ENCODE assay signal across 1 cellular context in genomic region chr17:28993645-28994426, GRCh38.
TF ChIP-seq lines count a peak whose summit lies in the region.

No MANE protein-coding gene starts in this region.

TF ChIP-seq in HepG2, 621 proteins besides CTCF, POLR2A, EP300 and RAD21 (continued from another document and continues in another):
- no peak for TF ChIP-seq ZNF318 (CRISPR knock-in tag; IDR thresholded peaks at IDR 0.05)
- TF ChIP-seq POLR2AphosphoS2 (IDR thresholded peaks at IDR 0.05; ENCODE audit: low read depth, low read length), result no peak
- peak; percentile 8; the same call in 1 of the 2 replicates for TF ChIP-seq NRL (CRISPR knock-in tag; IDR thresholded peaks at IDR 0.05; ENCODE audit: borderline replicate concordance)
- TF ChIP-seq MXD1 (CRISPR knock-in tag; IDR thresholded peaks at IDR 0.05), result peak; percentile 15; the same call in 1 of the 2 replicates
- no peak for TF ChIP-seq ZNF709 (CRISPR knock-in tag; IDR thresholded peaks at IDR 0.05)
- TF ChIP-seq ZNF143 (CRISPR knock-in tag; IDR thresholded peaks at IDR 0.05), result no peak
- no peak for TF ChIP-seq GPBP1L1 (CRISPR knock-in tag; IDR thresholded peaks at IDR 0.05)
- 0 out of 2 replicates have a peak, but pooled peaks have one; percentile 33 for TF ChIP-seq NR2F2 (IDR thresholded peaks at IDR 0.05; ENCODE audit: borderline replicate concordance, low read depth)
- TF ChIP-seq RBM39 (IDR thresholded peaks at IDR 0.05; ENCODE audit: low read depth, low read length, poor library complexity, severe bottlenecking), result no peak
- no peak for TF ChIP-seq ZNF784 (CRISPR knock-in tag; IDR thresholded peaks at IDR 0.05; ENCODE audit: borderline replicate concordance)
- TF ChIP-seq E2F1 (CRISPR knock-in tag; IDR thresholded peaks at IDR 0.05), result no peak
- TF ChIP-seq KDM5A (IDR thresholded peaks at IDR 0.05; ENCODE audit: borderline replicate concordance, low read length), result no peak
- TF ChIP-seq SIN3B (IDR thresholded peaks at IDR 0.05; ENCODE audit: low read length), result no peak
- no peak for TF ChIP-seq ZNF34 (CRISPR knock-in tag; IDR thresholded peaks at IDR 0.05; ENCODE audit: borderline replicate concordance)
- peak; percentile 83 for TF ChIP-seq RARA (CRISPR knock-in tag; IDR thresholded peaks at IDR 0.05)
- peak; percentile 65 for TF ChIP-seq SALL1 (CRISPR knock-in tag; IDR thresholded peaks at IDR 0.05)
- TF ChIP-seq ZFP91 (CRISPR knock-in tag; IDR thresholded peaks at IDR 0.05; ENCODE audit: borderline replicate concordance), result no peak
- peak; percentile 51; the same call in 1 of the 2 replicates for TF ChIP-seq ARNTL (CRISPR knock-in tag; IDR thresholded peaks at IDR 0.05)
- TF ChIP-seq SAFB2 (CRISPR knock-in tag; IDR thresholded peaks at IDR 0.05; ENCODE audit: borderline replicate concordance, low read depth), result no peak
- no peak for TF ChIP-seq FOXK1 (CRISPR knock-in tag; IDR thresholded peaks at IDR 0.05; ENCODE audit: borderline replicate concordance, low read depth)
- no peak for TF ChIP-seq ZNF616 (CRISPR knock-in tag; IDR thresholded peaks at IDR 0.05; ENCODE audit: low read depth)
- no peak for TF ChIP-seq USF2 (IDR thresholded peaks at IDR 0.05; ENCODE audit: low read depth, low read length)
- 0 out of 2 replicates have a peak, but pooled peaks have one; percentile 45 for TF ChIP-seq USF2 (CRISPR knock-in tag; IDR thresholded peaks at IDR 0.05; ENCODE audit: borderline replicate concordance)
- no peak for TF ChIP-seq TEF (CRISPR knock-in tag; IDR thresholded peaks at IDR 0.05)
- no peak for TF ChIP-seq AGO2 (optimal IDR thresholded peaks at IDR 0.05; ENCODE audit: low read depth, low read length)
- no peak for TF ChIP-seq ZXDC (CRISPR knock-in tag; IDR thresholded peaks at IDR 0.05)
- TF ChIP-seq TBX3 (IDR thresholded peaks at IDR 0.05; ENCODE audit: borderline replicate concordance), result no peak
- TF ChIP-seq MED13 (CRISPR knock-in tag; IDR thresholded peaks at IDR 0.05), result no peak
- TF ChIP-seq ZNF788 (CRISPR knock-in tag; IDR thresholded peaks at IDR 0.05; ENCODE audit: borderline replicate concordance), result no peak
- no peak for TF ChIP-seq RFXANK (CRISPR knock-in tag; IDR thresholded peaks at IDR 0.05)
- TF ChIP-seq STAG1 (CRISPR knock-in tag; IDR thresholded peaks at IDR 0.05), result no peak
- TF ChIP-seq CAMTA2 (CRISPR knock-in tag; IDR thresholded peaks at IDR 0.05; ENCODE audit: borderline replicate concordance), result no peak
